ENCODE assay signal across 8 cellular contexts in the genomic region with DNA sequence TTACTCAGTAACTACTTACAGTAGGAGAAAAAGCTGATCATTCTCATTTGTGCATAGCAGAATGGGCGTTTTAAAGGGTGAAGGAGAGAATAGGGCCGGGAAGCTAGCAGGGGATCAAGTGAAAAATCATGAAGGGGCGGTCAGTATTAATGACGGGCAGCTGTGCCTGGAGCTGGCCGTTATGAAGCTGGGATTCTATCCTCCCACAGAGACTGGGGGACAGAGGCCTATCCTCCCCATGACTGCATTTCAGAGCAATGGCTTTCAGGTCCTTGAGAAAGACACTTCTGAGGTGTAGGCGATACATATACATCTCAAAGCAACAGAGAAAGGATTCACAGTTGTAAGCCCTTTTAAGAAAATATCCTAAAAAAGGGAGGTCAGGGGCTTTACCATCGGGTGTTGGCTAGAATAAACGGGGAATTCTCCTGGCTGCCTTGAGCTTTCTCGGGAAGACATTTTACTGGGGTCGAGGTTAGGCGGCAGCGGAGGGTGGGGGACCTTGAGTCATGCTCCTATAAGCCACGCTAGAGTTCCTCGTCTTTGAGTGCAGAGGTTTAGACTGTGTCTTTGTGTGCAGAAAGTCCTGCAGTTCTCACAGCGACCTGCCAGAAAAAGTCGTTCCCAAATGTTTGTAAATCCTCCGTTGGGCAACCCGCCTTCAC. TPM values are rescaled to one million over a fixed set of nuclear protein-coding genes. Genes with fewer than 3 reads are reported as not detected.
DNase-seq lines count a peak whose midpoint lies in the region; ATAC-seq, FAIRE-seq and TF ChIP-seq lines count a peak whose summit lies in the region.

No MANE protein-coding gene starts in this region.

- peak; percentile 18 for ATAC-seq in HG03095 (IDR thresholded peaks at IDR 0.05; ENCODE audit: unreplicated experiment)

- POLR2A ChIA-PET in BJ (lab: Charles Lee): no interaction called here

- FAIRE-seq in HTR-8/SVneo (lab: Jason Lieb, UNC): no peak

- CTCF ChIA-PET in BJ (lab: Yijun Ruan, JAX): interaction anchor here (0.8 to 3.4 kb wide), 6 partner anchors 10 to 68 kb away, joined by 3 to 23 read pairs (median 8); no protein-coding TSS in a partner anchor

- H3K4me3 ChIP-seq in BJ (ENCODE audit: low read depth, low read length): peak overlapping the region; percentile 66
- peak overlapping the region; percentile 58 for H3K4me3 ChIP-seq in colonic mucosa
- H3K4me3 ChIP-seq in muscle layer of colon (ENCODE audit: low read depth in 1 of 2, low read length in 2 of 2): peak overlapping the region; percentile 53 to 84

- H3K27me3 ChIP-seq in BJ (ENCODE audit: control insufficient read depth, insufficient read depth, low read length) (no peaks in the 10 kb centered on the region), colonic mucosa (no peaks in the 10 kb centered on the region), muscle layer of colon (ENCODE audit: control insufficient read depth in 1 of 2, insufficient read depth in 2 of 2, low read length in 2 of 2) (no peaks in the 10 kb centered on the region)

- peaks cover 3% of the 10 kb centered on the region for H3K4me1 ChIP-seq in colonic mucosa
- H3K4me1 ChIP-seq in muscle layer of colon (ENCODE audit: insufficient read depth, low read length): peaks cover 34% of the 10 kb centered on the region

- no peak for TF ChIP-seq CTCF in BJ (IDR thresholded peaks at IDR 0.05; ENCODE audit: insufficient read depth, low read depth, low read length)
- TF ChIP-seq CTCF in colonic mucosa (IDR thresholded peaks at IDR 0.05): no peak

- peak overlapping the region; percentile 75 to 88 for H3K9ac ChIP-seq in colonic mucosa (ENCODE audit: low read depth in 2 of 2, low read length in 2 of 2)
- peak overlapping the region; percentile 45 for H3K9ac ChIP-seq in muscle layer of colon (ENCODE audit: low read length)

- intact Hi-C loops in colonic mucosa (cut with DNase I): no loop called here

- H3K36me3 ChIP-seq in BJ (ENCODE audit: control insufficient read depth, insufficient read depth, low read length): no peaks in the 10 kb centered on the region
- H3K36me3 ChIP-seq in colonic mucosa: no peaks in the 10 kb centered on the region
- no peaks in the 10 kb centered on the region for H3K36me3 ChIP-seq in muscle layer of colon (ENCODE audit: insufficient read depth, low read length)

- no peak for DNase-seq in BJ (ENCODE audit: low read depth)
- no peak for DNase-seq in colonic mucosa
- DNase-seq in erythroblast (lab: John Stamatoyannopoulos, UW): no peak
- no peak for DNase-seq in kidney glomerular epithelial cell (lab: John Stamatoyannopoulos, UW)
- no peak for DNase-seq in HTR-8/SVneo (ENCODE audit: insufficient read length, low spot score)
- no peak for DNase-seq in NCI-H2196 treated with DMSO at 0.1 percent for 48 hours (lab: John Stamatoyannopoulos, UW; ENCODE audit: unreplicated experiment)

- TF ChIP-seq POLR2A in erythroblast (IDR thresholded peaks at IDR 0.05; ENCODE audit: low read length): no peak

- H3K9me3 ChIP-seq in colonic mucosa: no peaks in the 10 kb centered on the region
- no peaks in the 10 kb centered on the region for H3K9me3 ChIP-seq in muscle layer of colon (ENCODE audit: low read length)

- peak overlapping the region; percentile 77 for H3K27ac ChIP-seq in colonic mucosa
- H3K27ac ChIP-seq in muscle layer of colon (ENCODE audit: low read depth, low read length): peak overlapping the region; percentile 70

RNA-seq across cellular contexts. Expression of gene MTARC2, which starts 0.6 kb away (rescaled TPM):
- polyA plus RNA-seq in BJ (2011; rRNA removed): 5.7 and 6.1 TPM in 2 replicates
- 3.3 and 3.8 TPM in 2 replicates for polyA minus RNA-seq in BJ (2011; rRNA and poly(A)+ RNA removed)
- 10 to 100 TPM; 28.1 to 32.3 TPM for total RNA-seq in colonic mucosa

RNA-seq across cellular contexts. Expression of gene MTARC1, which starts 39.2 kb away (rescaled TPM):
- 0.72 and 1.0 TPM in 2 replicates for polyA plus RNA-seq in BJ (2011; rRNA removed)
- 0.36 and 0.47 TPM in 2 replicates for polyA minus RNA-seq in BJ (2011; rRNA and poly(A)+ RNA removed)
- 10 to 100 TPM; 33.6 to 37.0 TPM for total RNA-seq in colonic mucosa

RNA-seq across cellular contexts. Expression of gene C1orf115, which starts 57.4 kb away (rescaled TPM):
- polyA plus RNA-seq in BJ (2011; rRNA removed): 3.8 and 3.9 TPM in 2 replicates
- polyA minus RNA-seq in BJ (2011; rRNA and poly(A)+ RNA removed): 2.0 and 2.7 TPM in 2 replicates
- total RNA-seq in colonic mucosa: 10 to 100 TPM; 29.4 to 80.6 TPM
